10 cellular contexts compared by ENCODE assay signal in the genomic region with DNA sequence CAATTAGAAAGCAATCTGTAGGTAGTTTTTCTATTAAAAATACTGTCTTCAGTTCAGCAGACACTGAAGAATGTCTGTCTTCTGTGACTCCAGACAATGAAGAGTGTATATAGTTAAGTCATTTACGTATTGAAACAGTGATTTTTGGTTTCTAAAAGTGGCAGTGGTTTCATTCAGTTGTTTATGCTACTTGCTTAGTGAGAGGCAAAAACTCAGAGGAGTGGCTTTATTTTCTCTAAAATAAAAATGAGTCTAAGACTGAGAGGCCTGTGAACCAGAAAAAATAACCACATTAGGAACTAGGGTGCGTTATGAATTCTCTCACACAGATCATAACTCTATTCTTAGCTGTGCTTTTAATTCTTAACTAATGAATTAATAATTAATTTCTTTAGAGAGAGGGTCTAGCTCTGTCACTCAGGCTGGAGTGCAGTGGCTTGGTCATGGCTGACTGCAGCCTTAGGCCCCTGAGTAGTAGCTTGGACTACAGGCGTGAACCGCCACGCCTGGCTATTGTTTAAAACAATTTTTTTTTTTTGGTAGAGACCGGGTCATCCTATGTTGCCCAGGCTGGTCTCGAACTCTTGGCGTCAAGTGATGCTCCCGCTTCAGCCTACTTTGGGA.
DNase-seq lines count a peak whose midpoint lies in the region; ATAC-seq, FAIRE-seq and TF ChIP-seq lines count a peak whose summit lies in the region.
"Had no signal": no experiment of that assay in that cellular context is flagged by ENCODE, and none has a peak within 500 bp of the region (broad histone marks: within the 10 kb centered on the region; RNA-seq: fewer than 3 reads in every experiment).

No MANE protein-coding gene starts in this region.

- no peak for TF ChIP-seq POLR2A in H54 (IDR thresholded peaks at IDR 0.05; ENCODE audit: low read depth, low read length)

- ATAC-seq in GM18870 (IDR thresholded peaks at IDR 0.05; ENCODE audit: unreplicated experiment) = peak; percentile 99
- peak; percentile 99 for ATAC-seq in GM21528 (IDR thresholded peaks at IDR 0.05; ENCODE audit: low FRiP score, unreplicated experiment)
- peak; percentile 99 for ATAC-seq in HG03064 (IDR thresholded peaks at IDR 0.05; ENCODE audit: low read depth, unreplicated experiment)
- ATAC-seq: activated T-cell treated with anti-CD3 and anti-CD28 coated beads, Interleukin-2, amount 50 U/mL, for 72 hours had no signal

- no peak for FAIRE-seq in H54 (lab: Jason Lieb, UNC)

- DNase-seq in dedifferentiated amniotic fluid mesenchymal stem cell (ENCODE audit: extremely low spot score) (peak; percentile 5), KBM-7 (no peak), H54 (ENCODE audit: insufficient read length, low spot score) (no peak), NCI-H774 (lab: John Stamatoyannopoulos, UW) (no peak)
- no peak for DNase-seq in activated naive CD4-positive, alpha-beta T cell treated with Interleukin-2 at 50 U/mL for 16 hours
- DNase-seq: activated T-cell treated with anti-CD3 and anti-CD28 coated beads, Interleukin-2, amount 50 U/mL, for 72 hours; NCI-H2081 had no signal

- in situ Hi-C loops in KBM-7 (cut with MboI; ENCODE audit: low pct_unique_long_range_greater_than_20kb, low sequenced_read_pairs) = no loop called here
